Comparison of ENCODE assay signal across 17 cellular contexts in genomic region chr2:35504419-35504818, GRCh38.
A peak's percentile ranks its signal among the peaks of the same experiment; 100 is the strongest.
DNase-seq lines count a peak whose midpoint lies in the region; ATAC-seq, FAIRE-seq and TF ChIP-seq lines count a peak whose summit lies in the region.
"Had no signal": no experiment of that assay in that cellular context is flagged by ENCODE, and none has a peak within 500 bp of the region (broad histone marks: within the 10 kb centered on the region; RNA-seq: fewer than 3 reads in every experiment).

No MANE protein-coding gene starts in this region.

- no peak overlapping the region for H3K9ac ChIP-seq in GM12878 (ENCODE audit: control insufficient read depth, insufficient read depth, low read length)
- H3K9ac ChIP-seq in endothelial cell of umbilical vein (replicated peaks; ENCODE audit: extremely low read depth, insufficient read depth, low read length), result no peak overlapping the region
- H3K9ac ChIP-seq: BLaER1 had no signal

- CTCF ChIA-PET in A549 (lab: Yijun Ruan, JAX) (no interaction called here), GM12878 (lab: Yijun Ruan, JAX) (interaction anchor here (0.7 kb wide), 1 partner anchor 371 kb away, joined by 3 read pairs; no protein-coding TSS in a partner anchor), endothelial cell of umbilical vein (lab: Charles Lee) (interaction anchor here (0.8 to 1.9 kb wide), 4 partner anchors 11 to 50 kb away, joined by 3 to 5 read pairs (median 3); no protein-coding TSS in a partner anchor)

- H3K27me3 ChIP-seq in GM12878 (replicated peaks in 1 of 2; ENCODE audit: control insufficient read depth in 2 of 2, insufficient read depth in 2 of 2, low read length in 1 of 2) (no peaks in the 10 kb centered on the region), endothelial cell of umbilical vein (ENCODE audit: control insufficient read depth in 2 of 2, insufficient read depth in 2 of 2, low read length in 2 of 2) (no peaks in the 10 kb centered on the region), osteoblast (ENCODE audit: insufficient read depth, low read length) (no peaks in the 10 kb centered on the region)
- H3K27me3 ChIP-seq: BLaER1 had no signal

- no TSS peak for BruUV-seq in GM12878 (replicated peaks; lab: Mats Ljungman, UMichigan)
- no TSS peak for BruUV-seq in endothelial cell of umbilical vein (replicated peaks; lab: Mats Ljungman, UMichigan)

- TF ChIP-seq CTCF in A549 (IDR thresholded peaks at IDR 0.05) (no peak), GM12878 (IDR thresholded peaks at IDR 0.05 in 2 of 3, conservative IDR thresholded peaks at IDR 0.05 in 1 of 3; ENCODE audit: control insufficient read depth in 2 of 3, extremely low read depth in 1 of 3, insufficient read depth in 1 of 3, low read depth in 3 of 3, low read length in 3 of 3) (no peak), endothelial cell of umbilical vein (IDR thresholded peaks at IDR 0.05; ENCODE audit: extremely low read depth in 1 of 2, insufficient read depth in 1 of 2, low read depth in 1 of 2, low read length in 2 of 2) (no peak), osteoblast (IDR thresholded peaks at IDR 0.05; ENCODE audit: extremely low read depth, low read depth, low read length) (no peak)

- FAIRE-seq in A549 (lab: Jason Lieb, UNC) (no peak), H54 (lab: Jason Lieb, UNC) (peak; percentile 41), GM12878 (lab: Jason Lieb, UNC) (no peak), endothelial cell of umbilical vein (lab: Jason Lieb, UNC) (no peak)
- FAIRE-seq: G401.6 had no signal

- RAD21 ChIA-PET in GM12878 (lab: Charles Lee; ENCODE audit: unreplicated experiment), result no interaction called here

- no peak for DNase-seq in A549 (ENCODE audit: low read depth in 1 of 2, low spot score in 1 of 2)
- no peak for DNase-seq in H54 (ENCODE audit: insufficient read length, low spot score)
- no peak for DNase-seq in GM12878 (ENCODE audit: low read depth, low spot score)
- no peak for DNase-seq in endothelial cell of umbilical vein (ENCODE audit: low read depth, low spot score)
- DNase-seq in inferior parietal cortex (ENCODE audit: extremely low spot score), result no peak
- DNase-seq in osteoblast (ENCODE audit: insufficient read length, low spot score, missing footprints), result no peak
- DNase-seq: Caco-2; CD4-positive, CD25-positive, alpha-beta regulatory T cell; CD8-positive, alpha-beta T cell; DMS153; DND-41; H7 had no signal

- in situ Hi-C loops in GM12878 (cut with MboI), result no loop called here

- H3K4me2 ChIP-seq in A549 (no peak overlapping the region), GM12878 (ENCODE audit: control insufficient read depth, insufficient read depth) (no peak overlapping the region), endothelial cell of umbilical vein (ENCODE audit: insufficient read depth, low read length) (peak overlapping the region; percentile 97), osteoblast (ENCODE audit: insufficient read depth, low read length) (no peak overlapping the region)
- H3K4me2 ChIP-seq: BLaER1, GM23338 had no signal

- TF ChIP-seq EP300 in A549 (IDR thresholded peaks at IDR 0.05) (no peak), GM12878 (IDR thresholded peaks at IDR 0.05; ENCODE audit: borderline replicate concordance in 1 of 2, control insufficient read depth in 1 of 2, low read depth in 2 of 2, low read length in 2 of 2) (no peak)

- H3K4me1 ChIP-seq in A549 (no peaks in the 10 kb centered on the region), GM12878 (ENCODE audit: control insufficient read depth, insufficient read depth, low read length) (no peaks in the 10 kb centered on the region), endothelial cell of umbilical vein (ENCODE audit: control insufficient read depth, extremely low read depth, insufficient read depth, low read length) (peaks cover 49% of the 10 kb centered on the region), osteoblast (ENCODE audit: insufficient read depth, low read length) (no peaks in the 10 kb centered on the region)
- H3K4me1 ChIP-seq: BLaER1, Caco-2 had no signal

- no peaks in the 10 kb centered on the region for H3K79me2 ChIP-seq in GM12878 (ENCODE audit: control insufficient read depth, insufficient read depth, low read length)
- no peaks in the 10 kb centered on the region for H3K79me2 ChIP-seq in endothelial cell of umbilical vein (ENCODE audit: control insufficient read depth, insufficient read depth, low read length)
- no peaks in the 10 kb centered on the region for H3K79me2 ChIP-seq in osteoblast (ENCODE audit: insufficient read depth, low read length)

- TF ChIP-seq RAD21 in A549 (conservative IDR thresholded peaks at IDR 0.05 in 1 of 2, IDR thresholded peaks at IDR 0.05 in 1 of 2) (no peak), GM12878 (IDR thresholded peaks at IDR 0.05; ENCODE audit: insufficient read depth, low read depth, low read length) (no peak)

- H4K20me1 ChIP-seq in GM12878 (ENCODE audit: control insufficient read depth, insufficient read depth) (no peaks in the 10 kb centered on the region), endothelial cell of umbilical vein (replicated peaks; ENCODE audit: control insufficient read depth, extremely low read depth, insufficient read depth, low read length) (no peaks in the 10 kb centered on the region), osteoblast (ENCODE audit: insufficient read depth, low read length) (no peaks in the 10 kb centered on the region)
- H4K20me1 ChIP-seq: BLaER1 had no signal

- no peaks in the 10 kb centered on the region for H3K36me3 ChIP-seq in GM12878 (ENCODE audit: control insufficient read depth in 2 of 2, insufficient read depth in 2 of 2, low read length in 1 of 2)
- no peaks in the 10 kb centered on the region for H3K36me3 ChIP-seq in endothelial cell of umbilical vein (ENCODE audit: control insufficient read depth in 2 of 2, extremely low read depth in 1 of 2, insufficient read depth in 2 of 2, low read length in 2 of 2)
- no peaks in the 10 kb centered on the region for H3K36me3 ChIP-seq in osteoblast (ENCODE audit: insufficient read depth, low read length)
- H3K36me3 ChIP-seq: BLaER1 had no signal

- dilution Hi-C loops in endothelial cell of umbilical vein (cut with MboI; ENCODE audit: extremely low pct_ligation_motif_present, low sequenced_read_pairs), result no loop called here

- no peak for ATAC-seq in A549
- ATAC-seq in GM12878, result no peak
- ATAC-seq in HG03378 (IDR thresholded peaks at IDR 0.05; ENCODE audit: unreplicated experiment), result no peak
- ATAC-seq: CD8-positive, alpha-beta T cell; GM23338 had no signal

- SMC1A ChIA-PET in GM12878 (lab: Charles Lee; ENCODE audit: uncharacterized antibody, unreplicated experiment), result no interaction called here

- H3K9me1 ChIP-seq in endothelial cell of umbilical vein (replicated peaks; ENCODE audit: control insufficient read depth, extremely low read depth, insufficient read depth, low read length), result no peaks in the 10 kb centered on the region

- TF ChIP-seq POLR2A in A549 (IDR thresholded peaks at IDR 0.05; ENCODE audit: low read length), result no peak
- TF ChIP-seq POLR2A in H54 (IDR thresholded peaks at IDR 0.05; ENCODE audit: low read depth, low read length), result no peak
- TF ChIP-seq POLR2A in GM12878 (IDR thresholded peaks at IDR 0.05; ENCODE audit: low read depth, low read length), result no peak
- no peak for TF ChIP-seq POLR2A in endothelial cell of umbilical vein (IDR thresholded peaks at IDR 0.05; ENCODE audit: low read depth, low read length)

- H3K27ac ChIP-seq in A549 (no peak overlapping the region), GM12878 (ENCODE audit: control insufficient read depth, insufficient read depth) (no peak overlapping the region), endothelial cell of umbilical vein (ENCODE audit: insufficient read depth, low read depth, low read length) (peak overlapping the region; percentile 33), osteoblast (ENCODE audit: low read depth, low read length) (no peak overlapping the region)
- H3K27ac ChIP-seq: BLaER1, C4-2B had no signal

- no peak overlapping the region for H3K4me3 ChIP-seq in A549
- H3K4me3 ChIP-seq in GM12878, result no peak overlapping the region
- H3K4me3 ChIP-seq in endothelial cell of umbilical vein (replicated peaks in 1 of 3; ENCODE audit: insufficient read depth in 1 of 3, low read depth in 1 of 3, low read length in 3 of 3), result no peak overlapping the region
- no peak overlapping the region for H3K4me3 ChIP-seq in osteoblast (ENCODE audit: insufficient read depth, low read length)
- H3K4me3 ChIP-seq: BLaER1, GM23338 had no signal

- H3K9me3 ChIP-seq in A549 (no peaks in the 10 kb centered on the region), GM12878 (replicated peaks; ENCODE audit: control insufficient read depth, insufficient read depth, low read length) (no peaks in the 10 kb centered on the region), endothelial cell of umbilical vein (replicated peaks; ENCODE audit: control insufficient read depth, insufficient read depth, low read length) (no peaks in the 10 kb centered on the region), osteoblast (ENCODE audit: low read depth, low read length) (peaks cover 2% of the 10 kb centered on the region)
- H3K9me3 ChIP-seq: BLaER1, Caco-2 had no signal

- POLR2A ChIA-PET in A549 (lab: Yijun Ruan, JAX), result no interaction called here
- POLR2A ChIA-PET in GM12878 (lab: Charles Lee), result no interaction called here
- POLR2A ChIA-PET in endothelial cell of umbilical vein (lab: Charles Lee), result no interaction called here

- 9% methylated on average over 3 of the region's 3 CpGs for WGBS in A549 (ENCODE audit: missing lambda C conversion rate)
- WGBS in GM12878 (ENCODE audit: insufficient coverage, insufficient replicate concordance, low lambda C conversion rate, missing lambda C conversion rate), result 0% methylated on average over 3 of the region's 3 CpGs

- intact Hi-C loops in GM12878 (cut with micrococcal nuclease; ENCODE audit: unreplicated experiment), result no loop called here
- intact Hi-C loops in endothelial cell of umbilical vein (cut with micrococcal nuclease), result loop anchor here (5.0 to 10.0 kb wide), 2 partner anchors 1150 to 1402 kb away; no protein-coding TSS in a partner anchor

- H2AFZ ChIP-seq in GM12878 (ENCODE audit: control insufficient read depth, low read depth, low read length) (no peak overlapping the region), endothelial cell of umbilical vein (ENCODE audit: low read depth, low read length) (no peak overlapping the region), osteoblast (ENCODE audit: low read length) (no peak overlapping the region)
- H2AFZ ChIP-seq: GM23338 had no signal

TF ChIP-seq in endothelial cell of umbilical vein, 7 proteins besides CTCF, POLR2A, EP300 and RAD21 (continues in another document):
- no peak for TF ChIP-seq GATA2 (IDR thresholded peaks at IDR 0.05; ENCODE audit: insufficient read depth, insufficient read length, low read depth, low read length)
- TF ChIP-seq FOS (IDR thresholded peaks at IDR 0.05; ENCODE audit: borderline replicate concordance, insufficient read depth, low read length), result no peak
- TF ChIP-seq JUN (IDR thresholded peaks at IDR 0.05; ENCODE audit: borderline replicate concordance, insufficient read depth, insufficient read length, low read depth), result no peak
- no peak for TF ChIP-seq MYC (IDR thresholded peaks at IDR 0.05; ENCODE audit: low read depth, low read length)
- no peak for TF ChIP-seq POLR2AphosphoS5 (IDR thresholded peaks at IDR 0.05; ENCODE audit: insufficient read depth, low read depth, low read length)
- no peak for TF ChIP-seq MAX (IDR thresholded peaks at IDR 0.05; ENCODE audit: insufficient read depth, insufficient read length)

Comparison
In these comparisons a context has a peak if more than half of its experiments do, and no peak if none do; other contexts are left out.
1. Of the 24 proteins assayed by ChIP-seq in both GM12878 and A549: peak only in GM12878: none; only in A549: USF2; in both: none; in neither: 23.